Comparison of ENCODE assay signal across 25 cellular contexts in the genomic region with DNA sequence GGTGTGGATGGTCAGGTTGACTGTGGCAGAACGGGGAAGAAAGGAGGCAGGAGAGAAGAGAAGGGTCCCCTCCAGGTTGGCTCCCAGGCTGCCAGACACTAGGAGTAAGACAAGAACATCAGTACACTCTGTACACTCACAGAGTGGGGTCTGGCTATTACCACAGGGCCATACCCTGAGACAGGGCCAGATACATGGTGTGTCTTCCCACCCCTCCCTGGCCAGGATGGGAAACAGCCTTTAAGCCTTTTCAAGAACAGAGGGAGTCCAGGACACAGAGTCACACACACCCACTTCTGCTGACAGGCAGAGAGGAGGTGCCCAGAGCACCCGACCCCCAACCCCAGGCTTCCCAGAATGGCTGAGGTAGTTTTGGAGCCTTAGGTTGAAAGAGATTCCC.
"Had no signal": no experiment of that assay in that cellular context is flagged by ENCODE, and none has a peak within 500 bp of the region (broad histone marks: within the 10 kb centered on the region; RNA-seq: fewer than 3 reads in every experiment).

No MANE protein-coding gene starts in this region.

- H3K4me3 ChIP-seq: K562, PC-9, SJSA1, SK-N-MC had no signal

- H3K27me3 ChIP-seq: SJSA1 had no signal

- H2AFZ ChIP-seq: PC-9 had no signal

- H3K27ac ChIP-seq: HL-60, KMS-11, PC-9, SJSA1, SK-N-MC had no signal

- DNase-seq: Kasumi-1, MM.1S, NCI-H1092 treated with DMSO at 0.1 percent for 48 hours, NCI-H1436, NCI-H187, NCI-H2029, NCI-H2081 treated with DMSO at 0.1 percent for 48 hours, NCI-H2171, NCI-H226, NCI-H446, NCI-H510A, NCI-H524 treated with DMSO at 0.1 percent for 48 hours, NCI-H69, NCI-H774, OCI-M1, PC-9, Right ventricle myocardium superior, RPMI8226, SIG-M5 had no signal

- H3K9me3 ChIP-seq: SJSA1 had no signal

- H3K9ac ChIP-seq: KMS-11 had no signal

- H3K4me3 Mint-ChIP-seq: IgD-negative memory B cell had no signal

- H3K4me2 ChIP-seq: KMS-11, PC-9 had no signal

- H3K27ac Mint-ChIP-seq: IgD-negative memory B cell had no signal

- H3K27me3 Mint-ChIP-seq: IgD-negative memory B cell had no signal

- H3K4me1 Mint-ChIP-seq: IgD-negative memory B cell had no signal

- H3K36me3 ChIP-seq: SJSA1 had no signal

- ATAC-seq: K562 had no signal
